ENCODE assay signal across 12 cellular contexts in genomic region chr12:95721320-95721719, GRCh38.
DNase-seq lines count a peak whose midpoint lies in the region; ATAC-seq and TF ChIP-seq lines count a peak whose summit lies in the region.
"Had no signal": no experiment of that assay in that cellular context is flagged by ENCODE, and none has a peak within 500 bp of the region (broad histone marks: within the 10 kb centered on the region; RNA-seq: fewer than 3 reads in every experiment).

No MANE protein-coding gene starts in this region.

- DNase-seq in DMS53 (lab: John Stamatoyannopoulos, UW): peak; percentile 39
- DNase-seq in DMS53 treated with DMSO at 0.1 percent for 48 hours (lab: John Stamatoyannopoulos, UW; ENCODE audit: unreplicated experiment): no peak
- no peak for DNase-seq in breast epithelium (ENCODE audit: low spot score in 2 of 2)
- DNase-seq in osteoblast (ENCODE audit: insufficient read length, low spot score, missing footprints): no peak
- DNase-seq in activated T-cell treated with anti-CD3 and anti-CD28 coated beads for 4 hours: no peak
- DNase-seq in KBM-7: no peak
- DNase-seq: activated CD4-positive, alpha-beta memory T cell treated with anti-CD3 and anti-CD28 coated beads, Interleukin-2, amount 10 ng/mL, durations not matched to agents 7 days and 5 days; activated gamma-delta T cell treated with Interleukin-2 at 50 U/mL for 16 hours; DND-41; kidney had no signal

- no peaks in the 10 kb centered on the region for H3K9me2 ChIP-seq in Loucy (replicated peaks; ENCODE audit: low read depth, low read length)

- H3K9me3 ChIP-seq in Loucy (ENCODE audit: insufficient read depth, low read depth, low read length) (no peaks in the 10 kb centered on the region), breast epithelium (no peaks in the 10 kb centered on the region), osteoblast (ENCODE audit: low read depth, low read length) (no peaks in the 10 kb centered on the region)

- H3K36me3 ChIP-seq in Loucy (ENCODE audit: insufficient read depth, low read length): no peaks in the 10 kb centered on the region
- no peaks in the 10 kb centered on the region for H3K36me3 ChIP-seq in breast epithelium
- peaks cover 4% of the 10 kb centered on the region for H3K36me3 ChIP-seq in osteoblast (ENCODE audit: insufficient read depth, low read length)

- H4K20me1 ChIP-seq in Loucy (ENCODE audit: insufficient read depth, low read length, poor library complexity, severe bottlenecking) (no peaks in the 10 kb centered on the region), osteoblast (ENCODE audit: insufficient read depth, low read length) (no peaks in the 10 kb centered on the region)

- H3K4me1 ChIP-seq in Loucy (ENCODE audit: insufficient read depth, low read length, poor library complexity, severe bottlenecking) (no peaks in the 10 kb centered on the region), breast epithelium (no peaks in the 10 kb centered on the region), osteoblast (ENCODE audit: insufficient read depth, low read length) (peaks cover 7% of the 10 kb centered on the region)

- intact Hi-C loops in breast epithelium (cut with DNase I; ENCODE audit: low total_unique reads): no loop called here

- H3K4me2 ChIP-seq in Loucy (ENCODE audit: low read depth, low read length, poor library complexity, severe bottlenecking) (no peak overlapping the region), osteoblast (ENCODE audit: insufficient read depth, low read length) (no peak overlapping the region)

- TF ChIP-seq POLR2A in breast epithelium (IDR thresholded peaks at IDR 0.05): no peak

- H3K27ac ChIP-seq in breast epithelium: peak overlapping the region; percentile 64 to 76
- no peak overlapping the region for H3K27ac ChIP-seq in osteoblast (ENCODE audit: low read depth, low read length)

- TF ChIP-seq CTCF in Loucy (conservative IDR thresholded peaks at IDR 0.05; ENCODE audit: low read length) (peak; percentile 43), breast epithelium (IDR thresholded peaks at IDR 0.05) (peak in 2 of 3 donors; percentile 24 to 32), osteoblast (IDR thresholded peaks at IDR 0.05; ENCODE audit: extremely low read depth, low read depth, low read length) (peak; percentile 26)

- H3K79me2 ChIP-seq in Loucy (ENCODE audit: insufficient read depth, low read length): no peaks in the 10 kb centered on the region
- peaks cover 2% of the 10 kb centered on the region for H3K79me2 ChIP-seq in osteoblast (ENCODE audit: insufficient read depth, low read length)

- in situ Hi-C loops in KBM-7 (cut with MboI; ENCODE audit: low pct_unique_long_range_greater_than_20kb, low sequenced_read_pairs): no loop called here

- no peak overlapping the region for H3K4me3 ChIP-seq in Loucy (ENCODE audit: low read length, poor library complexity, severe bottlenecking)
- no peak overlapping the region for H3K4me3 ChIP-seq in breast epithelium
- no peak overlapping the region for H3K4me3 ChIP-seq in osteoblast (ENCODE audit: insufficient read depth, low read length)

- no peak overlapping the region for H3K9ac ChIP-seq in Loucy (ENCODE audit: low read depth, low read length, poor library complexity, severe bottlenecking)

- no peak for ATAC-seq in HG03520 (IDR thresholded peaks at IDR 0.05; ENCODE audit: unreplicated experiment)

- H3F3A ChIP-seq in Loucy (ENCODE audit: low read depth): no peaks in the 10 kb centered on the region

- no peak overlapping the region for H2AFZ ChIP-seq in Loucy (ENCODE audit: low read length)
- H2AFZ ChIP-seq in osteoblast (ENCODE audit: low read length): no peak overlapping the region

- H3K27me3 ChIP-seq in Loucy (ENCODE audit: insufficient read depth, low read length, poor library complexity, severe bottlenecking) (no peaks in the 10 kb centered on the region), breast epithelium (no peaks in the 10 kb centered on the region), osteoblast (ENCODE audit: insufficient read depth, low read length) (no peaks in the 10 kb centered on the region)
